ENCODE assay signal across 23 cellular contexts in genomic region chr1:157233131-157233530, GRCh38.
DNase-seq lines count a peak whose midpoint lies in the region; ATAC-seq lines count a peak whose summit lies in the region.
"Had no signal": no experiment of that assay in that cellular context is flagged by ENCODE, and none has a peak within 500 bp of the region (broad histone marks: within the 10 kb centered on the region; RNA-seq: fewer than 3 reads in every experiment).

No MANE protein-coding gene starts in this region.

- H3K9me3 Mint-ChIP-seq in stimulated activated memory B cell treated with anti-CD40 and anti-IgM and Interleukin-4, amounts not matched to agents 10 μg/mL and 1 μg/mL and 100 μg/mL, for 72 hours: no peaks in the 10 kb centered on the region
- H3K9me3 Mint-ChIP-seq: activated T-cell treated with anti-CD3 and anti-CD28 coated beads, Interleukin-2, amount 50 U/mL, for 4 hours; memory B cell; neural crest cell had no signal

- H3K36me3 ChIP-seq in MG63: no peaks in the 10 kb centered on the region
- H3K36me3 ChIP-seq: breast epithelium, suprapubic skin had no signal

- no peak overlapping the region for H3K27ac Mint-ChIP-seq in stimulated activated memory B cell treated with anti-CD40 and anti-IgM and Interleukin-4, amounts not matched to agents 10 μg/mL and 1 μg/mL and 100 μg/mL, for 72 hours
- H3K27ac Mint-ChIP-seq: activated CD4-positive, alpha-beta T cell treated with anti-CD3 and anti-CD28 coated beads, Interleukin-2, amount 10 ng/mL, durations not matched to agents 24 days and 14 days; activated naive CD8-positive, alpha-beta T cell; memory B cell had no signal

- no peak for DNase-seq in MG63
- DNase-seq in stimulated activated naive CD4-positive, alpha-beta T cell treated with Interleukin-2 at 50 U/mL for 16 hours (lab: John Stamatoyannopoulos, UW): no peak
- no peak for DNase-seq in HCEC 1CT
- DNase-seq: activated CD4-positive, alpha-beta T cell treated with anti-CD3 and anti-CD28 coated beads, Interleukin-2, amount 10 ng/mL, durations not matched to agents 24 days and 14 days; activated T-cell treated with anti-CD3 and anti-CD28 coated beads, Interleukin-2, amount 50 U/mL, for 4 hours; dorsolateral prefrontal cortex; H7; MM.1S; NCI-H1930; NCI-H524 treated with DMSO at 0.1 percent for 48 hours; OCI-M1; T1000 had no signal

- H3K27me3 ChIP-seq in MG63: peaks cover 10% of the 10 kb centered on the region; the same call in 1 of the 2 replicates
- H3K27me3 ChIP-seq: breast epithelium, suprapubic skin had no signal

- no peaks in the 10 kb centered on the region for H3K9me3 ChIP-seq in MG63
- H3K9me3 ChIP-seq: breast epithelium, suprapubic skin had no signal

- ATAC-seq in GM18907 (IDR thresholded peaks at IDR 0.05; ENCODE audit: unreplicated experiment) (peak; percentile 85), GM21447 (IDR thresholded peaks at IDR 0.05; ENCODE audit: unreplicated experiment) (peak; percentile 79), HG03097 (IDR thresholded peaks at IDR 0.05; ENCODE audit: low FRiP score, unreplicated experiment) (peak; percentile 77)
- ATAC-seq in stimulated activated memory B cell treated with anti-CD40 and anti-IgM and Interleukin-4, amounts not matched to agents 10 μg/mL and 1 μg/mL and 100 μg/mL, for 72 hours: peak; percentile 65
- ATAC-seq: activated T-cell treated with anti-CD3 and anti-CD28 coated beads, Interleukin-2, amount 50 U/mL, for 4 hours; esophagus mucosa had no signal

- no peak overlapping the region for H3K4me3 ChIP-seq in MG63
- H3K4me3 ChIP-seq: breast epithelium, dorsolateral prefrontal cortex, SK-N-MC, suprapubic skin had no signal

- peaks cover 13% of the 10 kb centered on the region for H3K27me3 Mint-ChIP-seq in stimulated activated memory B cell treated with anti-CD40 and anti-IgM and Interleukin-4, amounts not matched to agents 10 μg/mL and 1 μg/mL and 100 μg/mL, for 72 hours

- H3K36me3 Mint-ChIP-seq in stimulated activated memory B cell treated with anti-CD40 and anti-IgM and Interleukin-4, amounts not matched to agents 10 μg/mL and 1 μg/mL and 100 μg/mL, for 72 hours: no peaks in the 10 kb centered on the region
- H3K36me3 Mint-ChIP-seq: activated naive CD8-positive, alpha-beta T cell; memory B cell had no signal

- H3K4me3 Mint-ChIP-seq in stimulated activated memory B cell treated with anti-CD40 and anti-IgM and Interleukin-4, amounts not matched to agents 10 μg/mL and 1 μg/mL and 100 μg/mL, for 72 hours: no peak overlapping the region
- H3K4me3 Mint-ChIP-seq: activated CD4-positive, alpha-beta T cell treated with anti-CD3 and anti-CD28 coated beads, Interleukin-2, amount 10 ng/mL, durations not matched to agents 24 days and 14 days; activated naive CD8-positive, alpha-beta T cell; activated T-cell treated with anti-CD3 and anti-CD28 coated beads, Interleukin-2, amount 50 U/mL, for 4 hours; memory B cell; neural crest cell had no signal

- H3K4me1 Mint-ChIP-seq in stimulated activated memory B cell treated with anti-CD40 and anti-IgM and Interleukin-4, amounts not matched to agents 10 μg/mL and 1 μg/mL and 100 μg/mL, for 72 hours: no peaks in the 10 kb centered on the region
- H3K4me1 Mint-ChIP-seq: memory B cell had no signal
